In genomic region chr18:57527479-57528237, GRCh38 we compare ENCODE assay signal across 26 cellular contexts.
"Had no signal": no experiment of that assay in that cellular context is flagged by ENCODE, and none has a peak within 500 bp of the region (broad histone marks: within the 10 kb centered on the region; RNA-seq: fewer than 3 reads in every experiment).

No MANE protein-coding gene starts in this region.

- H3K27ac Mint-ChIP-seq: activated naive CD4-positive, alpha-beta T cell treated with anti-CD3 and anti-CD28 coated beads, Interleukin-2, amount 50 U/mL, for 72 hours; activated T-cell treated with anti-CD3 and anti-CD28 coated beads, Interleukin-2, amount 50 U/mL, for 24 hours; activated T-helper 17 cell treated with anti-CD3 and anti-CD28 coated beads, Interleukin-2, amount 50 U/mL, for 72 hours; natural killer cell; stimulated activated effector memory CD8-positive, alpha-beta T cell treated with anti-CD3 and anti-CD28 coated beads, Interleukin-12 subunit alpha, Interleukin-12 subunit beta, amount 100 ng/mL, for 72 hours; stimulated activated naive CD8-positive, alpha-beta T cell treated with anti-CD3 and anti-CD28 coated beads, Interleukin-15, amount 100 ng/mL, for 72 hours; T-cell; T-helper 2 cell treated with Interferon-gamma antibody and Interleukin-4, amounts not matched to agents 5 μg/mL and 100 μg/mL, for 36 hours had no signal

- H3K4me3 ChIP-seq: ascending aorta, breast epithelium, coronary artery, esophagus squamous epithelium, gastrocnemius medialis, ovary, psoas muscle, tibial nerve had no signal

- H3K4me1 ChIP-seq: ascending aorta, breast epithelium had no signal

- H3K36me3 ChIP-seq: ascending aorta, breast epithelium, esophagus squamous epithelium, gastrocnemius medialis, neutrophil, ovary, tibial nerve had no signal

- H3K4me3 Mint-ChIP-seq: activated T-cell treated with anti-CD3 and anti-CD28 coated beads, Interleukin-2, amount 50 U/mL, for 24 hours; activated T-helper 17 cell treated with anti-CD3 and anti-CD28 coated beads, Interleukin-2, amount 50 U/mL, for 72 hours; natural killer cell; stimulated activated effector memory CD8-positive, alpha-beta T cell treated with anti-CD3 and anti-CD28 coated beads, Interleukin-12 subunit alpha, Interleukin-12 subunit beta, amount 100 ng/mL, for 72 hours; stimulated activated naive CD8-positive, alpha-beta T cell treated with anti-CD3 and anti-CD28 coated beads, Interleukin-15, amount 100 ng/mL, for 72 hours; T-cell; T-helper 2 cell treated with Interferon-gamma antibody and Interleukin-4, amounts not matched to agents 5 μg/mL and 100 μg/mL, for 36 hours had no signal

- H3K27ac ChIP-seq: ascending aorta, breast epithelium, coronary artery, esophagus squamous epithelium, gastrocnemius medialis, neutrophil, ovary, psoas muscle, tibial nerve, VCaP had no signal

- H3K27me3 ChIP-seq: ascending aorta, breast epithelium, esophagus squamous epithelium, gastrocnemius medialis, ovary, tibial nerve had no signal

- H3K36me3 Mint-ChIP-seq: activated naive CD4-positive, alpha-beta T cell treated with anti-CD3 and anti-CD28 coated beads, Interleukin-2, amount 50 U/mL, for 72 hours; natural killer cell; stimulated activated effector memory CD8-positive, alpha-beta T cell treated with anti-CD3 and anti-CD28 coated beads, Interleukin-12 subunit alpha, Interleukin-12 subunit beta, amount 100 ng/mL, for 72 hours; T-cell had no signal

- H3K27me3 Mint-ChIP-seq: activated T-cell treated with anti-CD3 and anti-CD28 coated beads, Interleukin-2, amount 50 U/mL, for 24 hours had no signal

- H3K4me1 Mint-ChIP-seq: stimulated activated effector memory CD8-positive, alpha-beta T cell treated with anti-CD3 and anti-CD28 coated beads, Interleukin-12 subunit alpha, Interleukin-12 subunit beta, amount 100 ng/mL, for 72 hours; stimulated activated naive CD8-positive, alpha-beta T cell treated with anti-CD3 and anti-CD28 coated beads, Interleukin-15, amount 100 ng/mL, for 72 hours; T-cell had no signal

- DNase-seq: activated CD4-positive, alpha-beta T cell treated with anti-CD3 and anti-CD28 coated beads for 1 hour; activated CD8-positive, alpha-beta memory T cell treated with anti-CD3 and anti-CD28 coated beads for 24 hours; activated CD8-positive, alpha-beta memory T cell treated with anti-CD3 and anti-CD28 coated beads, Interleukin-2, amount 50 U/mL, for 4 hours; activated T-cell treated with anti-CD3 and anti-CD28 coated beads, Interleukin-2, amount 50 U/mL, for 24 hours; esophagus squamous epithelium; gastrocnemius medialis; head of caudate nucleus; left cardiac atrium; midbrain; natural killer cell; ovary; psoas muscle; right cardiac atrium; stimulated activated CD4-positive, alpha-beta T cell treated with anti-CD3 and anti-CD28 coated beads, Interleukin-1b, Interleukin-23, amount 100 ng/mL, for 48 hours; stimulated activated naive CD8-positive, alpha-beta T cell treated with anti-CD3 and anti-CD28 coated beads, Interleukin-15, amount 100 ng/mL, for 72 hours; T-cell had no signal

- H3K9me3 Mint-ChIP-seq: activated naive CD4-positive, alpha-beta T cell treated with anti-CD3 and anti-CD28 coated beads, Interleukin-2, amount 50 U/mL, for 72 hours; activated T-cell treated with anti-CD3 and anti-CD28 coated beads, Interleukin-2, amount 50 U/mL, for 24 hours; activated T-helper 17 cell treated with anti-CD3 and anti-CD28 coated beads, Interleukin-2, amount 50 U/mL, for 72 hours; natural killer cell; stimulated activated effector memory CD8-positive, alpha-beta T cell treated with anti-CD3 and anti-CD28 coated beads, Interleukin-12 subunit alpha, Interleukin-12 subunit beta, amount 100 ng/mL, for 72 hours; stimulated activated naive CD8-positive, alpha-beta T cell treated with anti-CD3 and anti-CD28 coated beads, Interleukin-15, amount 100 ng/mL, for 72 hours; T-cell; T-helper 2 cell treated with Interferon-gamma antibody and Interleukin-4, amounts not matched to agents 5 μg/mL and 100 μg/mL, for 36 hours had no signal

- ATAC-seq: activated naive CD4-positive, alpha-beta T cell treated with anti-CD3 and anti-CD28 coated beads, Interleukin-2, amount 50 U/mL, for 72 hours; activated T-helper 17 cell treated with anti-CD3 and anti-CD28 coated beads, Interleukin-2, amount 50 U/mL, for 72 hours; gastrocnemius medialis; left cardiac atrium; natural killer cell; psoas muscle; right cardiac atrium; stimulated activated effector memory CD8-positive, alpha-beta T cell treated with anti-CD3 and anti-CD28 coated beads, Interleukin-12 subunit alpha, Interleukin-12 subunit beta, amount 100 ng/mL, for 72 hours; stimulated activated naive CD8-positive, alpha-beta T cell treated with anti-CD3 and anti-CD28 coated beads, Interleukin-15, amount 100 ng/mL, for 72 hours; T-cell had no signal

- H3K9me3 ChIP-seq: ascending aorta, esophagus squamous epithelium, gastrocnemius medialis, neutrophil had no signal
